In genomic region chr2:88139804-88140203, GRCh38 we compare ENCODE assay signal across 23 cellular contexts. TPM values are rescaled to one million over a fixed set of nuclear protein-coding genes. Genes with fewer than 3 reads are reported as not detected.
DNase-seq lines count a peak whose midpoint lies in the region; ATAC-seq, FAIRE-seq and TF ChIP-seq lines count a peak whose summit lies in the region.
"Had no signal": no experiment of that assay in that cellular context is flagged by ENCODE, and none has a peak within 500 bp of the region (broad histone marks: within the 10 kb centered on the region; RNA-seq: fewer than 3 reads in every experiment).

No MANE protein-coding gene starts in this region.

- H3K9me2 ChIP-seq in hepatocyte (replicated peaks; ENCODE audit: insufficient read depth): no peaks in the 10 kb centered on the region

- H3K9me3 ChIP-seq in A549: peaks cover 3% of the 10 kb centered on the region; the same call in 1 of the 3 replicates
- H3K9me3 ChIP-seq in hepatocyte (ENCODE audit: low read depth): no peaks in the 10 kb centered on the region
- no peaks in the 10 kb centered on the region for H3K9me3 ChIP-seq in right lobe of liver
- H3K9me3 ChIP-seq: BE2C had no signal

- no peak for TF ChIP-seq POLR2A in A549 (IDR thresholded peaks at IDR 0.05; ENCODE audit: low read length)
- TF ChIP-seq POLR2A in right lobe of liver (IDR thresholded peaks at IDR 0.05): no peak

- no peaks in the 10 kb centered on the region for H3K27me3 ChIP-seq in hepatocyte
- no peaks in the 10 kb centered on the region for H3K27me3 ChIP-seq in right lobe of liver
- H3K27me3 ChIP-seq: BE2C; BLaER1 treated with 17β-estradiol and CSF1 and Interleukin-3, amounts not matched to agents 10 nM and 100 nM had no signal

- WGBS in A549 (ENCODE audit: missing lambda C conversion rate): 27% methylated on average over 6 of the region's 6 CpGs
- 83% methylated on average over 6 of the region's 6 CpGs for WGBS in hepatocyte (ENCODE audit: low lambda C conversion rate, missing lambda C conversion rate)
- WGBS in right lobe of liver (ENCODE audit: insufficient coverage, low coverage, low lambda C conversion rate, missing lambda C conversion rate): 34% methylated on average over 6 of the region's 6 CpGs

- H3K4me1 ChIP-seq in A549 (no peaks in the 10 kb centered on the region), hepatocyte (ENCODE audit: insufficient read depth) (peaks cover 6% of the 10 kb centered on the region), right lobe of liver (peaks cover 0 to 50% (median 24%) of the 10 kb centered on the region in 4 donors)
- H3K4me1 ChIP-seq: BE2C; BLaER1 treated with 17β-estradiol and CSF1 and Interleukin-3, amounts not matched to agents 10 nM and 100 nM had no signal

- H3K4me2 ChIP-seq in A549: no peak overlapping the region
- peak overlapping the region; percentile 43 for H3K4me2 ChIP-seq in hepatocyte
- H3K4me2 ChIP-seq: BLaER1 treated with 17β-estradiol and CSF1 and Interleukin-3, amounts not matched to agents 10 nM and 100 nM; GM23338 had no signal

- H4K20me1 ChIP-seq in hepatocyte (ENCODE audit: insufficient read depth, poor library complexity, severe bottlenecking): no peaks in the 10 kb centered on the region
- H4K20me1 ChIP-seq: BLaER1 treated with 17β-estradiol and CSF1 and Interleukin-3, amounts not matched to agents 10 nM and 100 nM had no signal

- H3K36me3 ChIP-seq in hepatocyte (replicated peaks; ENCODE audit: insufficient read depth, low read depth) (no peaks in the 10 kb centered on the region), right lobe of liver (no peaks in the 10 kb centered on the region)
- H3K36me3 ChIP-seq: BE2C; BLaER1 treated with 17β-estradiol and CSF1 and Interleukin-3, amounts not matched to agents 10 nM and 100 nM had no signal

- DNase-seq in A549 (ENCODE audit: low read depth in 1 of 2, low spot score in 1 of 2): no peak
- no peak for DNase-seq in hepatocyte (ENCODE audit: low spot score)
- no peak for DNase-seq in right lobe of liver
- DNase-seq in NCI-H1105 (lab: John Stamatoyannopoulos, UW): no peak
- no peak for DNase-seq in GM03348 (ENCODE audit: low spot score)
- no peak for DNase-seq in left cardiac atrium
- DNase-seq: ACHN; AML-193; BE2C; Calu3; CD4-positive, alpha-beta T cell; CD8-positive, alpha-beta memory T cell; DND-41; H9 had no signal

- H3K27ac ChIP-seq in A549: no peak overlapping the region
- H3K27ac ChIP-seq in hepatocyte: peak overlapping the region; percentile 26
- H3K27ac ChIP-seq in right lobe of liver: peak overlapping the region; percentile 45 to 77 (median 71)
- H3K27ac ChIP-seq: 22Rv1; BLaER1 treated with 17β-estradiol and CSF1 and Interleukin-3, amounts not matched to agents 10 nM and 100 nM had no signal

- POLR2A ChIA-PET in A549 (lab: Yijun Ruan, JAX): no interaction called here

- H3K79me2 ChIP-seq in hepatocyte: no peaks in the 10 kb centered on the region

- H3K4me3 ChIP-seq in A549 (no peak overlapping the region), hepatocyte (no peak overlapping the region), right lobe of liver (peak overlapping the region in 2 of 3 donors; percentile 1 to 20)
- H3K4me3 ChIP-seq: BLaER1 treated with 17β-estradiol and CSF1 and Interleukin-3, amounts not matched to agents 10 nM and 100 nM; GM12878; GM23338 had no signal

- TF ChIP-seq CTCF in A549 (IDR thresholded peaks at IDR 0.05): no peak
- TF ChIP-seq CTCF in hepatocyte (IDR thresholded peaks at IDR 0.05; ENCODE audit: poor library complexity): no peak
- TF ChIP-seq CTCF in right lobe of liver (IDR thresholded peaks at IDR 0.05): no peak

- no peak for TF ChIP-seq RAD21 in A549 (conservative IDR thresholded peaks at IDR 0.05 in 1 of 2, IDR thresholded peaks at IDR 0.05 in 1 of 2)

- intact Hi-C loops in right lobe of liver (cut with DNase I) (no loop called here), left cardiac atrium (cut with DNase I) (no loop called here)

- peak; percentile 13 for FAIRE-seq in A549 (lab: Jason Lieb, UNC)
- FAIRE-seq: A204.1, G401.6, GM12878 had no signal

- CTCF ChIA-PET in A549 (lab: Yijun Ruan, JAX): interaction anchor here (0.9 to 1.3 kb wide), 2 partner anchors 13 to 21 kb away, joined by 3 to 4 read pairs; no protein-coding TSS in a partner anchor

- H2AFZ ChIP-seq in hepatocyte: no peak overlapping the region
- H2AFZ ChIP-seq: GM23338 had no signal

- no peak for TF ChIP-seq EP300 in A549 (IDR thresholded peaks at IDR 0.05)

- ATAC-seq in A549 (no peak), right lobe of liver (peak in 1 of 4 donors; percentile 2), left cardiac atrium (no peak)
- ATAC-seq: GM12878, GM23338, HCT116 had no signal

TF ChIP-seq in A549, 52 proteins besides CTCF, POLR2A, EP300 and RAD21:
- TF ChIP-seq REST (IDR thresholded peaks at IDR 0.05) (no peak), CBX8 (IDR thresholded peaks at IDR 0.05) (no peak), PHF8 (IDR thresholded peaks at IDR 0.05; ENCODE audit: borderline replicate concordance, low read depth) (no peak), MAZ (IDR thresholded peaks at IDR 0.05; ENCODE audit: borderline replicate concordance, low read depth, low read length) (no peak), ESRRA (IDR thresholded peaks at IDR 0.05; ENCODE audit: borderline replicate concordance, low read length) (no peak), ELK1 (IDR thresholded peaks at IDR 0.05; ENCODE audit: low read depth, low read length) (no peak), ZNF302 (CRISPR knock-in tag; IDR thresholded peaks at IDR 0.05) (no peak), BHLHE40 (IDR thresholded peaks at IDR 0.05; ENCODE audit: low read depth, low read length) (no peak)

RNA-seq across cellular contexts. Expression of gene FABP1, which starts 11.9 kb away (rescaled TPM):
- polyA plus RNA-seq in A549 (2011; rRNA removed) (not detected in 2 replicates), A549 (2017; fragmentation: RNase III; extraction: RNeasy Plus Mini Kit Qiagen cat#74134 plus additional on column Dnase treatment) (not detected in 3 replicates), hepatocyte (763 and 780 TPM in 2 replicates)
- not detected in 2 replicates for polyA plus RNA-seq in A549 (2012; cell fraction: cytosol; rRNA removed)
- polyA plus RNA-seq in A549 (2012; cell fraction: nucleus; rRNA removed): not detected in 2 replicates
- polyA minus RNA-seq in A549 (2011; rRNA and poly(A)+ RNA removed): not detected in 2 replicates
- total RNA-seq in hepatocyte (165 and 244 TPM in 2 replicates), right lobe of liver (1,000 to 10,000 TPM in 3 of 6 experiments, 100 to 1,000 TPM in 3; 326 to 1,933 (median 908) TPM), left cardiac atrium (not detected)
- total RNA-seq: Calu3; CD4-positive, alpha-beta T cell; CD8-positive, alpha-beta memory T cell; GM12878; GM23338; H4; H9 had no signal
- polyA plus RNA-seq: CD14-positive monocyte; CD8-positive, alpha-beta memory T cell; GM12878; GM23338 had no signal

RNA-seq across cellular contexts. Expression of gene THNSL2, which starts 30.3 kb away (rescaled TPM):
- polyA plus RNA-seq in A549 (2011; rRNA removed): 0.04 and 0.10 TPM in 2 replicates
- polyA plus RNA-seq in A549 (2012; cell fraction: cytosol; rRNA removed): not detected in 2 replicates
- not detected in 2 replicates for polyA plus RNA-seq in A549 (2012; cell fraction: nucleus; rRNA removed)
- polyA plus RNA-seq in A549 (2017; fragmentation: RNase III; extraction: RNeasy Plus Mini Kit Qiagen cat#74134 plus additional on column Dnase treatment): not detected in 3 replicates
- polyA minus RNA-seq in A549 (2011; rRNA and poly(A)+ RNA removed): 0.05 TPM in 1 of 2 replicates, not detected in the other
- 4.8 and 7.1 TPM in 2 replicates for total RNA-seq in hepatocyte
- 3.7 and 7.1 TPM in 2 replicates for polyA plus RNA-seq in hepatocyte
- total RNA-seq in right lobe of liver: 10 to 100 TPM; 21.2 to 69.9 (median 29.7) TPM
- 10 to 100 TPM; 21.8 to 24.5 TPM for total RNA-seq in left cardiac atrium
- total RNA-seq: H4 had no signal
- polyA plus RNA-seq: CD8-positive, alpha-beta memory T cell; GM12878 had no signal

Comparison
In these comparisons a context has a peak if more than half of its experiments do, and no peak if none do; other contexts are left out.
1. H3K27ac ChIP-seq: peak in hepatocyte (single experiment) and right lobe of liver (3 of 3); none in A549 (0 of 2).
2. H3K4me3 ChIP-seq: peak in right lobe of liver (2 of 3); none in A549 (single experiment) and hepatocyte (single experiment).
3. RNA of gene FABP1, which starts 11.9 kb away (total RNA-seq): 326 to 1,933 TPM in right lobe of liver and 165 to 244 TPM in hepatocyte; not detected in left cardiac atrium; every median in the first group is over 100 times any median in the second.